In genomic region chr21:34921151-34921550, GRCh38 we compare ENCODE assay signal across 27 cellular contexts.
"Had no signal": no experiment of that assay in that cellular context is flagged by ENCODE, and none has a peak within 500 bp of the region (broad histone marks: within the 10 kb centered on the region; RNA-seq: fewer than 3 reads in every experiment).

No MANE protein-coding gene starts in this region.

- FAIRE-seq: bronchial epithelial cell had no signal

- H3K4me1 ChIP-seq: body of pancreas had no signal

- H3K4me3 Mint-ChIP-seq: activated naive CD4-positive, alpha-beta T cell treated with anti-CD3 and anti-CD28 coated beads, Interleukin-2, amount 10 ng/mL, durations not matched to agents 7 days and 5 days; activated naive CD8-positive, alpha-beta T cell treated with anti-CD3 and anti-CD28 coated beads, Interleukin-2, amount 10 ng/mL, durations not matched to agents 7 days and 5 days; activated T-cell treated with anti-CD3 and anti-CD28 coated beads, Interleukin-2, amount 50 U/mL, for 4 hours; T-helper 2 cell treated with Interferon-gamma antibody and Interleukin-4, amounts not matched to agents 5 μg/mL and 100 μg/mL, for 36 hours had no signal

- H3K4me3 ChIP-seq: body of pancreas, coronary artery, SK-N-MC had no signal

- ATAC-seq: activated CD4-positive, CD25-positive, alpha-beta regulatory T cell treated with anti-CD3 and anti-CD28 coated beads, Interleukin-2, amount 50 U/mL, for 24 hours; activated T-cell treated with anti-CD3 and anti-CD28 coated beads, Interleukin-2, amount 50 U/mL, for 4 hours; body of pancreas; Panc1; Right ventricle myocardium inferior had no signal

- DNase-seq: activated CD4-positive, alpha-beta T cell treated with anti-CD3 and anti-CD28 coated beads for 48 hours; activated CD4-positive, alpha-beta T cell treated with anti-CD3 and anti-CD28 coated beads, Interleukin-2, amount 50 U/mL, for 48 hours; activated gamma-delta T cell treated with Interleukin-2 at 50 U/mL for 16 hours; activated naive CD4-positive, alpha-beta T cell treated with anti-CD3 and anti-CD28 coated beads, Interleukin-2, amount 10 ng/mL, durations not matched to agents 7 days and 5 days; activated naive CD8-positive, alpha-beta T cell treated with anti-CD3 and anti-CD28 coated beads, Interleukin-2, amount 10 ng/mL, durations not matched to agents 7 days and 5 days; activated T-cell treated with anti-CD3 and anti-CD28 coated beads, Interleukin-2, amount 50 U/mL, for 4 hours; aorta; body of pancreas; central memory CD4-positive, alpha-beta T cell; Kasumi-1; NCI-H1092; NCI-H1417; NCI-H1930; NCI-H2107; NCI-H510A treated with DMSO at 0.1 percent for 48 hours; NCI-H69; NK-92 treated with Interleukin-12 subunit alpha and Interleukin-12 subunit beta, amount 100 ng/mL, for 24 hours; OCI-M1; RPMI8226; T-helper 1 cell had no signal

- H3K27me3 Mint-ChIP-seq: activated naive CD4-positive, alpha-beta T cell treated with anti-CD3 and anti-CD28 coated beads, Interleukin-2, amount 10 ng/mL, durations not matched to agents 7 days and 5 days; activated naive CD8-positive, alpha-beta T cell treated with anti-CD3 and anti-CD28 coated beads, Interleukin-2, amount 10 ng/mL, durations not matched to agents 7 days and 5 days had no signal

- H3K27ac Mint-ChIP-seq: activated naive CD4-positive, alpha-beta T cell treated with anti-CD3 and anti-CD28 coated beads, Interleukin-2, amount 10 ng/mL, durations not matched to agents 7 days and 5 days; activated naive CD8-positive, alpha-beta T cell treated with anti-CD3 and anti-CD28 coated beads, Interleukin-2, amount 10 ng/mL, durations not matched to agents 7 days and 5 days; T-helper 2 cell treated with Interferon-gamma antibody and Interleukin-4, amounts not matched to agents 5 μg/mL and 100 μg/mL, for 36 hours had no signal

- H3K9me3 Mint-ChIP-seq: activated T-cell treated with anti-CD3 and anti-CD28 coated beads, Interleukin-2, amount 50 U/mL, for 4 hours; T-helper 2 cell treated with Interferon-gamma antibody and Interleukin-4, amounts not matched to agents 5 μg/mL and 100 μg/mL, for 36 hours had no signal

- H3K9me3 ChIP-seq: body of pancreas had no signal

- H3K27me3 ChIP-seq: body of pancreas had no signal

- H3K27ac ChIP-seq: body of pancreas, coronary artery, SK-N-MC had no signal
